Comparison of ENCODE assay signal across 1 cellular context in genomic region chr3:152319256-152319655, GRCh38.
TF ChIP-seq lines count a peak whose summit lies in the region.

No MANE protein-coding gene starts in this region.

TF ChIP-seq in K562, 482 proteins besides CTCF, POLR2A, EP300 and RAD21:
- no peak for TF ChIP-seq SIN3A (IDR thresholded peaks at IDR 0.05; ENCODE audit: borderline replicate concordance in 2 of 2, control insufficient read depth in 1 of 2, low read depth in 2 of 2, low read length in 2 of 2)
- TF ChIP-seq RCOR1 (IDR thresholded peaks at IDR 0.05; ENCODE audit: borderline replicate concordance in 1 of 2, low read depth in 2 of 2, low read length in 2 of 2) = 0 out of 4 replicates have a peak, but pooled peaks of 1 of the 2 experiments have one; percentile 19
- TF ChIP-seq CHD4 (IDR thresholded peaks at IDR 0.05; ENCODE audit: insufficient read depth, insufficient replicate concordance, low read depth, low read length, poor library complexity, severe bottlenecking) = no peak
- peak; percentile 86 for TF ChIP-seq ATF3 (IDR thresholded peaks at IDR 0.05)
- TF ChIP-seq ATF3 (CRISPR knock-in tag; conservative IDR thresholded peaks at IDR 0.05) = no peak
- TF ChIP-seq ATF7 (IDR thresholded peaks at IDR 0.05) = peak; percentile 91
- no peak for TF ChIP-seq HBP1 (CRISPR knock-in tag; IDR thresholded peaks at IDR 0.05)
- no peak for TF ChIP-seq HDAC1 (IDR thresholded peaks at IDR 0.05)
- TF ChIP-seq E4F1 (CRISPR knock-in tag; IDR thresholded peaks at IDR 0.05; ENCODE audit: borderline replicate concordance) = no peak
- no peak for TF ChIP-seq DACH1 (IDR thresholded peaks at IDR 0.05; ENCODE audit: partially characterized antibody)
- TF ChIP-seq JUN (IDR thresholded peaks at IDR 0.05; ENCODE audit: borderline replicate concordance, low read depth, low read length) = peak; percentile 47; the same call in 1 of the 2 replicates
- TF ChIP-seq JUN (CRISPR knock-in tag; IDR thresholded peaks at IDR 0.05; ENCODE audit: borderline replicate concordance) = no peak
- peak; percentile 26 to 37; a peak in 2 of 4 replicates for TF ChIP-seq KDM1A (IDR thresholded peaks at IDR 0.05)
- TF ChIP-seq ZNF140 (CRISPR knock-in tag; IDR thresholded peaks at IDR 0.05) = no peak
- no peak for TF ChIP-seq RBM14 (IDR thresholded peaks at IDR 0.05; ENCODE audit: borderline replicate concordance, insufficient read depth, low read depth, low read length)
- TF ChIP-seq BCOR (IDR thresholded peaks at IDR 0.05) = no peak
- peak; percentile 77 for TF ChIP-seq ZBTB40 (IDR thresholded peaks at IDR 0.05)
- peak; percentile 79 for TF ChIP-seq ZBTB40 (CRISPR knock-in tag; IDR thresholded peaks at IDR 0.05)
- TF ChIP-seq SMAD2 (IDR thresholded peaks at IDR 0.05; ENCODE audit: low read depth, low read length) = no peak
- TF ChIP-seq SMARCA4 (IDR thresholded peaks at IDR 0.05) = 0 out of 2 replicates have a peak, but pooled peaks have one; percentile 12
- no peak for TF ChIP-seq ZNF586 (CRISPR knock-in tag; conservative IDR thresholded peaks at IDR 0.05)
- no peak for TF ChIP-seq SRSF3 (IDR thresholded peaks at IDR 0.05; ENCODE audit: insufficient read depth, low read length)
- no peak for TF ChIP-seq ZNF174 (CRISPR knock-in tag; IDR thresholded peaks at IDR 0.05)
- TF ChIP-seq SMARCE1 (IDR thresholded peaks at IDR 0.05) = no peak
- TF ChIP-seq CTCFL (IDR thresholded peaks at IDR 0.05; ENCODE audit: borderline replicate concordance, insufficient read depth, low read depth, low read length, poor library complexity, severe bottlenecking) = no peak
- 0 out of 2 replicates have a peak, but pooled peaks have one; percentile 34 for TF ChIP-seq CREM (IDR thresholded peaks at IDR 0.05; ENCODE audit: low read depth)
- peak; percentile 20; the same call in 1 of the 2 replicates for TF ChIP-seq CREB1 (IDR thresholded peaks at IDR 0.05)
- TF ChIP-seq CREB1 (CRISPR knock-in tag; IDR thresholded peaks at IDR 0.05) = no peak
- TF ChIP-seq JUND (IDR thresholded peaks at IDR 0.05; ENCODE audit: borderline replicate concordance, low read depth, low read length) = peak; percentile 62; the same call in 1 of the 2 replicates
- peak; percentile 64; the same call in 2 of the 3 replicates for TF ChIP-seq JUND (tag; IDR thresholded peaks at IDR 0.05; ENCODE audit: borderline replicate concordance, low read depth, low read length)
- TF ChIP-seq ZNF384 (IDR thresholded peaks at IDR 0.05; ENCODE audit: low read depth, low read length) = peak; percentile 88
- peak; percentile 51; the same call in 1 of the 2 replicates for TF ChIP-seq NCOA1 (IDR thresholded peaks at IDR 0.05; ENCODE audit: low read depth)
- TF ChIP-seq ZNF217 (CRISPR knock-in tag; IDR thresholded peaks at IDR 0.05) = no peak
- TF ChIP-seq ATF1 (CRISPR knock-in tag; IDR thresholded peaks at IDR 0.05) = no peak
- TF ChIP-seq ATF1 (tag; IDR thresholded peaks at IDR 0.05) = peak; percentile 42
- TF ChIP-seq REST (CRISPR knock-in tag; IDR thresholded peaks at IDR 0.05; ENCODE audit: low read depth) = no peak
- TF ChIP-seq FOXM1 (IDR thresholded peaks at IDR 0.05; ENCODE audit: low read depth) = no peak
- no peak for TF ChIP-seq FOXM1 (CRISPR knock-in tag; IDR thresholded peaks at IDR 0.05; ENCODE audit: low read depth)
- no peak for TF ChIP-seq LEF1 (IDR thresholded peaks at IDR 0.05)
- TF ChIP-seq ZNF507 (tag; conservative IDR thresholded peaks at IDR 0.05) = no peak
- peak; percentile 61 for TF ChIP-seq HMBOX1 (IDR thresholded peaks at IDR 0.05)
- peak; percentile 43 for TF ChIP-seq MEIS2 (IDR thresholded peaks at IDR 0.05; ENCODE audit: partially characterized antibody)
